ENCODE assay signal across 22 cellular contexts in the genomic region with DNA sequence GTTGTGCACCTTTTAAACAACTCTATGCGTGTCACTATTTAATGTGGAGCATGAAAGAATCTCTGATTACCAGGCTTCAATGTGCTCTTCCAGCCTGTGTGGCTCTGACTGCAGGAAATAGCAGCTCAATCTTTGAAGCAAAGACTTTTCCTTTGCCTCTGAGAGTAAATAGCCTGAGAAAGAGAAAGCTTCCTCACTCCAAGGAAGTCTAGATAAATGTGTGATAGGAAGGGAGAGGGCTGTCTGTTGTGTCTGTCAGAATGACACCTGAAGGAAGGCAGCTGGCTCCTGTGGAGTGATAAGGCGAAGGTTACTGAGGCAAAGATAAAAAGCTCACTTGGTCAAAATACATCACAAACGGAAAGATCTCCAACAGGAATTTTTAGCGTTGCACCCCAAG.
DNase-seq lines count a peak whose midpoint lies in the region; ATAC-seq and TF ChIP-seq lines count a peak whose summit lies in the region.
"Had no signal": no experiment of that assay in that cellular context is flagged by ENCODE, and none has a peak within 500 bp of the region (broad histone marks: within the 10 kb centered on the region; RNA-seq: fewer than 3 reads in every experiment).

No MANE protein-coding gene starts in this region.

- no peak overlapping the region for H3K4me3 ChIP-seq in cardiac muscle cell
- no peak overlapping the region for H3K4me3 ChIP-seq in skeletal muscle satellite cell (ENCODE audit: low read length)
- H3K4me3 ChIP-seq: upper lobe of right lung had no signal

- peaks cover 7% of the 10 kb centered on the region for H3K9me3 Mint-ChIP-seq in WTC11
- H3K9me3 Mint-ChIP-seq in effector memory CD8-positive, alpha-beta T cell, result no peaks in the 10 kb centered on the region
- H3K9me3 Mint-ChIP-seq: activated B cell treated with CpG ODN at 0.5 μM for 24 hours; CD4-positive, alpha-beta T cell; stimulated activated naive CD8-positive, alpha-beta T cell treated with anti-CD3 and anti-CD28 coated beads, Interleukin-15, Interleukin-2, amounts not matched to agents 100 ng/mL and 50 ng/mL, for 24 hours had no signal

- no peak for TF ChIP-seq CTCF in cardiac muscle cell (IDR thresholded peaks at IDR 0.05; ENCODE audit: low read depth, low read length)
- no peak for TF ChIP-seq CTCF in WTC11 (IDR thresholded peaks at IDR 0.05)

- peak overlapping the region; percentile 24 for H3K9ac ChIP-seq in skeletal muscle satellite cell (ENCODE audit: low read depth, low read length)

- H3K4me1 Mint-ChIP-seq in WTC11, result peaks cover 19% of the 10 kb centered on the region
- no peaks in the 10 kb centered on the region for H3K4me1 Mint-ChIP-seq in effector memory CD8-positive, alpha-beta T cell (ENCODE audit: low read depth in 2 of 2)
- H3K4me1 Mint-ChIP-seq: activated B cell treated with CpG ODN at 0.5 μM for 24 hours had no signal

- H3K4me1 ChIP-seq in cardiac muscle cell (ENCODE audit: low read depth) (peaks cover 33% of the 10 kb centered on the region), skeletal muscle satellite cell (ENCODE audit: control insufficient read depth, insufficient read depth, low read length) (peaks cover 32% of the 10 kb centered on the region)

- peak overlapping the region; percentile 89 for H3K27ac ChIP-seq in cardiac muscle cell
- H3K27ac ChIP-seq: upper lobe of right lung had no signal

- H3K27me3 Mint-ChIP-seq in WTC11 (ENCODE audit: low read depth), result no peaks in the 10 kb centered on the region
- no peaks in the 10 kb centered on the region for H3K27me3 Mint-ChIP-seq in effector memory CD8-positive, alpha-beta T cell
- H3K27me3 Mint-ChIP-seq: activated B cell treated with CpG ODN at 0.5 μM for 24 hours; stimulated activated naive CD8-positive, alpha-beta T cell treated with anti-CD3 and anti-CD28 coated beads, Interleukin-15, Interleukin-2, amounts not matched to agents 100 ng/mL and 50 ng/mL, for 24 hours had no signal

- POLR2A ChIA-PET in WTC11 (lab: Charles Lee), result interaction anchor here (0.7 kb wide), 1 partner anchor 452 kb away, joined by 4 read pairs; no protein-coding TSS in a partner anchor

- no peak overlapping the region for H3K4me3 Mint-ChIP-seq in WTC11
- no peak overlapping the region for H3K4me3 Mint-ChIP-seq in effector memory CD8-positive, alpha-beta T cell
- H3K4me3 Mint-ChIP-seq: activated B cell treated with CpG ODN at 0.5 μM for 24 hours; CD4-positive, alpha-beta T cell; stimulated activated naive CD8-positive, alpha-beta T cell treated with anti-CD3 and anti-CD28 coated beads, Interleukin-15, Interleukin-2, amounts not matched to agents 100 ng/mL and 50 ng/mL, for 24 hours had no signal

- ATAC-seq in Right ventricle myocardium superior (ENCODE audit: poor library complexity), result no peak
- ATAC-seq in WTC11, result no peak; the same call in 1 of the 2 replicates
- ATAC-seq in effector memory CD8-positive, alpha-beta T cell (replicated peaks), result no peak
- no peak for ATAC-seq in HG02678 (IDR thresholded peaks at IDR 0.05; ENCODE audit: unreplicated experiment)
- ATAC-seq: upper lobe of right lung had no signal

- in situ Hi-C loops in G401 (cut with HindIII; ENCODE audit: low sequenced_read_pairs), result no loop called here

- CTCF ChIA-PET in WTC11 (lab: Charles Lee), result interaction anchor here (2.0 to 2.3 kb wide), 2 partner anchors 11 to 204 kb away, joined by 9 to 16 read pairs; a partner anchor contains a TSS

- H3K27ac Mint-ChIP-seq in WTC11, result peak overlapping the region; percentile 56; the same call in 1 of the 2 replicates
- H3K27ac Mint-ChIP-seq in effector memory CD8-positive, alpha-beta T cell, result no peak overlapping the region
- H3K27ac Mint-ChIP-seq: activated B cell treated with CpG ODN at 0.5 μM for 24 hours; CD4-positive, alpha-beta T cell; stimulated activated naive CD8-positive, alpha-beta T cell treated with anti-CD3 and anti-CD28 coated beads, Interleukin-15, Interleukin-2, amounts not matched to agents 100 ng/mL and 50 ng/mL, for 24 hours had no signal

- H3K4me2 ChIP-seq in skeletal muscle satellite cell (ENCODE audit: low read length), result peak overlapping the region; percentile 42

- no peaks in the 10 kb centered on the region for H3K36me3 Mint-ChIP-seq in WTC11
- H3K36me3 Mint-ChIP-seq in effector memory CD8-positive, alpha-beta T cell (ENCODE audit: insufficient read depth), result no peaks in the 10 kb centered on the region

- H3K27me3 ChIP-seq in cardiac muscle cell (no peaks in the 10 kb centered on the region), skeletal muscle satellite cell (ENCODE audit: control insufficient read depth, insufficient read depth, low read length) (no peaks in the 10 kb centered on the region)
- H3K27me3 ChIP-seq: upper lobe of right lung had no signal

- DNase-seq in cardiac muscle cell (ENCODE audit: low read depth in 1 of 2, low spot score in 1 of 2) (peak in 1 of 2 donors; percentile 51), Right ventricle myocardium superior (no peak), WTC11 (ENCODE audit: low spot score) (no peak), kidney tubule cell (ENCODE audit: low spot score) (peak; percentile 6), G401 (ENCODE audit: low spot score) (no peak)
- DNase-seq in effector memory CD8-positive, alpha-beta T cell, result no peak
- DNase-seq: activated B cell treated with CpG ODN at 0.5 μM for 24 hours; activated effector memory CD4-positive, alpha-beta T cell treated with anti-CD3 and anti-CD28 coated beads, Interleukin-2, amount 50 U/mL, for 16 hours; anterior cingulate cortex; CD4-positive, alpha-beta T cell; cortex of kidney; DMS53; erythroblast; glutamatergic neuron; KBM-7; NCI-H1048; NCI-H774; T-helper 1 cell; upper lobe of right lung had no signal

- intact Hi-C loops in Right ventricle myocardium superior (cut with DNase I), result no loop called here

- H3K9me3 ChIP-seq in cardiac muscle cell (ENCODE audit: low read depth), result no peaks in the 10 kb centered on the region
- no peaks in the 10 kb centered on the region for H3K9me3 ChIP-seq in skeletal muscle satellite cell (replicated peaks; ENCODE audit: low read length)
- H3K9me3 ChIP-seq: upper lobe of right lung had no signal

- no peaks in the 10 kb centered on the region for H3K36me3 ChIP-seq in cardiac muscle cell
- no peaks in the 10 kb centered on the region for H3K36me3 ChIP-seq in skeletal muscle satellite cell (ENCODE audit: insufficient read depth, low read length)
- H3K36me3 ChIP-seq: upper lobe of right lung had no signal

TF ChIP-seq in WTC11, 78 proteins besides CTCF, POLR2A, EP300 and RAD21 (continues in another document):
- no peak for TF ChIP-seq ZNF423 (CRISPR knock-in tag; IDR thresholded peaks at IDR 0.05)
- no peak for TF ChIP-seq NFATC4 (CRISPR knock-in tag; IDR thresholded peaks at IDR 0.05)
- no peak for TF ChIP-seq OVOL2 (CRISPR knock-in tag; IDR thresholded peaks at IDR 0.05; ENCODE audit: borderline replicate concordance)
- TF ChIP-seq NR1H2 (CRISPR knock-in tag; IDR thresholded peaks at IDR 0.05), result no peak
- TF ChIP-seq CREB1 (CRISPR knock-in tag; IDR thresholded peaks at IDR 0.05), result no peak
- no peak for TF ChIP-seq MXD4 (CRISPR knock-in tag; IDR thresholded peaks at IDR 0.05; ENCODE audit: borderline replicate concordance)
- TF ChIP-seq, protein P1, sequence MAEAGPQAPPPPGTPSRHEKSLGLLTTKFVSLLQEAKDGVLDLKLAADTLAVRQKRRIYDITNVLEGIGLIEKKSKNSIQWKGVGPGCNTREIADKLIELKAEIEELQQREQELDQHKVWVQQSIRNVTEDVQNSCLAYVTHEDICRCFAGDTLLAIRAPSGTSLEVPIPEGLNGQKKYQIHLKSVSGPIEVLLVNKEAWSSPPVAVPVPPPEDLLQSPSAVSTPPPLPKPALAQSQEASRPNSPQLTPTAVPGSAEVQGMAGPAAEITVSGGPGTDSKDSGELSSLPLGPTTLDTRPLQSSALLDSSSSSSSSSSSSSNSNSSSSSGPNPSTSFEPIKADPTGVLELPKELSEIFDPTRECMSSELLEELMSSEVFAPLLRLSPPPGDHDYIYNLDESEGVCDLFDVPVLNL (CRISPR knock-in tag; IDR thresholded peaks at IDR 0.05; ENCODE audit: borderline replicate concordance, low read depth), result no peak
- TF ChIP-seq KAT7 (CRISPR knock-in tag; IDR thresholded peaks at IDR 0.05; ENCODE audit: borderline replicate concordance), result no peak
- TF ChIP-seq ESRRA (CRISPR knock-in tag; IDR thresholded peaks at IDR 0.05; ENCODE audit: borderline replicate concordance), result no peak
- TF ChIP-seq MYBL2 (CRISPR knock-in tag; IDR thresholded peaks at IDR 0.05), result no peak
- TF ChIP-seq, protein P2, sequence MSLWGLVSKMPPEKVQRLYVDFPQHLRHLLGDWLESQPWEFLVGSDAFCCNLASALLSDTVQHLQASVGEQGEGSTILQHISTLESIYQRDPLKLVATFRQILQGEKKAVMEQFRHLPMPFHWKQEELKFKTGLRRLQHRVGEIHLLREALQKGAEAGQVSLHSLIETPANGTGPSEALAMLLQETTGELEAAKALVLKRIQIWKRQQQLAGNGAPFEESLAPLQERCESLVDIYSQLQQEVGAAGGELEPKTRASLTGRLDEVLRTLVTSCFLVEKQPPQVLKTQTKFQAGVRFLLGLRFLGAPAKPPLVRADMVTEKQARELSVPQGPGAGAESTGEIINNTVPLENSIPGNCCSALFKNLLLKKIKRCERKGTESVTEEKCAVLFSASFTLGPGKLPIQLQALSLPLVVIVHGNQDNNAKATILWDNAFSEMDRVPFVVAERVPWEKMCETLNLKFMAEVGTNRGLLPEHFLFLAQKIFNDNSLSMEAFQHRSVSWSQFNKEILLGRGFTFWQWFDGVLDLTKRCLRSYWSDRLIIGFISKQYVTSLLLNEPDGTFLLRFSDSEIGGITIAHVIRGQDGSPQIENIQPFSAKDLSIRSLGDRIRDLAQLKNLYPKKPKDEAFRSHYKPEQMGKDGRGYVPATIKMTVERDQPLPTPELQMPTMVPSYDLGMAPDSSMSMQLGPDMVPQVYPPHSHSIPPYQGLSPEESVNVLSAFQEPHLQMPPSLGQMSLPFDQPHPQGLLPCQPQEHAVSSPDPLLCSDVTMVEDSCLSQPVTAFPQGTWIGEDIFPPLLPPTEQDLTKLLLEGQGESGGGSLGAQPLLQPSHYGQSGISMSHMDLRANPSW (CRISPR knock-in tag; conservative IDR thresholded peaks at IDR 0.05; ENCODE audit: low read depth), result no peak
- no peak for TF ChIP-seq FOXK1 (CRISPR knock-in tag; IDR thresholded peaks at IDR 0.05)
- TF ChIP-seq ZNF232 (CRISPR knock-in tag; IDR thresholded peaks at IDR 0.05), result no peak
- TF ChIP-seq, protein P3, sequence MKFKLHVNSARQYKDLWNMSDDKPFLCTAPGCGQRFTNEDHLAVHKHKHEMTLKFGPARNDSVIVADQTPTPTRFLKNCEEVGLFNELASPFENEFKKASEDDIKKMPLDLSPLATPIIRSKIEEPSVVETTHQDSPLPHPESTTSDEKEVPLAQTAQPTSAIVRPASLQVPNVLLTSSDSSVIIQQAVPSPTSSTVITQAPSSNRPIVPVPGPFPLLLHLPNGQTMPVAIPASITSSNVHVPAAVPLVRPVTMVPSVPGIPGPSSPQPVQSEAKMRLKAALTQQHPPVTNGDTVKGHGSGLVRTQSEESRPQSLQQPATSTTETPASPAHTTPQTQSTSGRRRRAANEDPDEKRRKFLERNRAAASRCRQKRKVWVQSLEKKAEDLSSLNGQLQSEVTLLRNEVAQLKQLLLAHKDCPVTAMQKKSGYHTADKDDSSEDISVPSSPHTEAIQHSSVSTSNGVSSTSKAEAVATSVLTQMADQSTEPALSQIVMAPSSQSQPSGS (CRISPR knock-in tag; IDR thresholded peaks at IDR 0.05; ENCODE audit: borderline replicate concordance, low read depth), result no peak
